ENCODE assay signal across 22 cellular contexts in the genomic region with DNA sequence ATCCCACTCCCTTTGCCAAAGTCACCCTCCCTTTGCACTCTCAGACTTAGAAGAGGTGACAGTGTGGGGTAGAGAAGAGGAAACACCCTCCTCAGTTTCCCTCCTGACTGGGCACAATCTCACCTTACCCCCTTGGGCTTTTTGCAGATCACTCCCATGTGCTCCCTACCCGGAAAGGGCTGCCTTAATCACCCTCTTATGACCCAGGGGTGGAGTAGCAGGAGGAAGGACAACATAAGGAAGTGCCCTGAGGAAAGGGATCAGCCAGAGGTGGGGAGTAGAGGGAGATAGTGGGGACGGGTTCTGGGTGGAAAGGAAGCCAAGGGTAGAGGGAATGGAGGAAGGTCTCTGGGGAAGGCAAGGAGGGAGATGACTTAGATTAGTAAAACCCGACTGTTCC. TPM values are rescaled to one million over a fixed set of nuclear protein-coding genes. Genes with fewer than 3 reads are reported as not detected.
DNase-seq lines count a peak whose midpoint lies in the region; ATAC-seq, FAIRE-seq and TF ChIP-seq lines count a peak whose summit lies in the region.
"Had no signal": no experiment of that assay in that cellular context is flagged by ENCODE, and none has a peak within 500 bp of the region (broad histone marks: within the 10 kb centered on the region; RNA-seq: fewer than 3 reads in every experiment).

No MANE protein-coding gene starts in this region.

- H3K4me1 Mint-ChIP-seq in dendritic cell treated with granulocyte-macrophage colony-stimulating factor and Interleukin-4, amounts not matched to agents 40 ng/mL and 50 ng/mL, for 4 days (ENCODE audit: low read depth), result peaks cover 64% of the 10 kb centered on the region

- no peak overlapping the region for H2AFZ ChIP-seq in HepG2 (ENCODE audit: low read length)

- H3K9me3 Mint-ChIP-seq in dendritic cell treated with granulocyte-macrophage colony-stimulating factor and Interleukin-4, amounts not matched to agents 40 ng/mL and 50 ng/mL, for 4 days, result no peaks in the 10 kb centered on the region
- H3K9me3 Mint-ChIP-seq: CD8-positive, alpha-beta T cell; IgD-negative memory B cell had no signal

- H3K9ac ChIP-seq in HepG2 (ENCODE audit: insufficient read depth, low read depth, low read length), result no peak overlapping the region

- H3K27ac ChIP-seq in right lobe of liver (no peak overlapping the region), HepG2 (ENCODE audit: extremely low read length, insufficient read depth, low read length) (no peak overlapping the region), lower lobe of right lung (no peak overlapping the region), upper lobe of right lung (no peak overlapping the region), tibial artery (no peak overlapping the region)
- H3K27ac ChIP-seq: C4-2B had no signal

- H3K27me3 ChIP-seq in right lobe of liver (no peaks in the 10 kb centered on the region), HepG2 (ENCODE audit: control insufficient read depth in 1 of 2, insufficient read depth in 2 of 2, low read length in 2 of 2) (peaks cover 7 to 68% of the 10 kb centered on the region in 2 experiments; a peak in 4 of 5 replicates), lower lobe of right lung (ENCODE audit: low read depth) (peaks cover 33% of the 10 kb centered on the region), upper lobe of right lung (peaks cover 21% of the 10 kb centered on the region), tibial artery (peaks cover 0 to 7% of the 10 kb centered on the region in 2 donors)

- WGBS in right lobe of liver (ENCODE audit: insufficient coverage, low coverage, low lambda C conversion rate, missing lambda C conversion rate), result 25% methylated on average over 3 of the region's 3 CpGs
- WGBS in HepG2 (ENCODE audit: low lambda C conversion rate), result 1% methylated on average over 3 of the region's 3 CpGs

- no peaks in the 10 kb centered on the region for H3K4me1 ChIP-seq in right lobe of liver
- peaks cover 11% of the 10 kb centered on the region; the same call in 1 of the 2 replicates for H3K4me1 ChIP-seq in HepG2 (ENCODE audit: insufficient read depth, low read length)
- H3K4me1 ChIP-seq in lower lobe of right lung, result peaks cover 5% of the 10 kb centered on the region
- no peaks in the 10 kb centered on the region for H3K4me1 ChIP-seq in upper lobe of right lung
- H3K4me1 ChIP-seq in tibial artery, result peaks cover 0 to 18% (median 13%) of the 10 kb centered on the region in 4 donors
- H3K4me1 ChIP-seq: HAP-1 had no signal

- H3K36me3 Mint-ChIP-seq in dendritic cell treated with granulocyte-macrophage colony-stimulating factor and Interleukin-4, amounts not matched to agents 40 ng/mL and 50 ng/mL, for 4 days (ENCODE audit: low read depth), result no peaks in the 10 kb centered on the region
- H3K36me3 Mint-ChIP-seq: CD8-positive, alpha-beta T cell had no signal

- CTCF ChIA-PET in HepG2 (lab: Yijun Ruan, JAX; ENCODE audit: low intra/inter-chr PET ratio, low total read pairs), result no interaction called here

- ATAC-seq in right lobe of liver (peak; percentile 23 to 42 (median 36)), HepG2 (no peak), lower lobe of right lung (peak; percentile 22 to 41), upper lobe of right lung (peak; percentile 52), HG03342 (IDR thresholded peaks at IDR 0.05; ENCODE audit: unreplicated experiment) (no peak)
- ATAC-seq: CD8-positive, alpha-beta T cell had no signal

- no peaks in the 10 kb centered on the region for H3K9me3 ChIP-seq in right lobe of liver
- no peaks in the 10 kb centered on the region for H3K9me3 ChIP-seq in HepG2 (ENCODE audit: low read length)
- no peaks in the 10 kb centered on the region for H3K9me3 ChIP-seq in lower lobe of right lung
- no peaks in the 10 kb centered on the region for H3K9me3 ChIP-seq in upper lobe of right lung
- no peaks in the 10 kb centered on the region for H3K9me3 ChIP-seq in tibial artery
- H3K9me3 ChIP-seq: HAP-1 had no signal

- in situ Hi-C loops in HepG2 (cut with HindIII; ENCODE audit: extremely low pct_ligation_motif_present, low pct_unique_long_range_greater_than_20kb), result no loop called here
- in situ Hi-C loops in GM13977 (cut with MboI; ENCODE audit: low pct_unique_long_range_greater_than_20kb, low sequenced_read_pairs, unreplicated experiment), result no loop called here

- TF ChIP-seq POLR2A in right lobe of liver (IDR thresholded peaks at IDR 0.05) (no peak), HepG2 (IDR thresholded peaks at IDR 0.05; ENCODE audit: insufficient read depth in 1 of 2, low read depth in 2 of 2, low read length in 2 of 2) (no peak)

- POLR2A ChIA-PET in HepG2 (lab: Yijun Ruan, JAX), result no interaction called here

- no peaks in the 10 kb centered on the region for H3K36me3 ChIP-seq in right lobe of liver
- H3K36me3 ChIP-seq in HepG2 (replicated peaks in 1 of 2; ENCODE audit: control insufficient read depth in 1 of 2, insufficient read depth in 2 of 2, low read length in 2 of 2), result no peaks in the 10 kb centered on the region
- H3K36me3 ChIP-seq in lower lobe of right lung, result no peaks in the 10 kb centered on the region
- H3K36me3 ChIP-seq in upper lobe of right lung, result no peaks in the 10 kb centered on the region
- no peaks in the 10 kb centered on the region for H3K36me3 ChIP-seq in tibial artery
- H3K36me3 ChIP-seq: HAP-1 had no signal

- H3K4me2 ChIP-seq in HepG2 (ENCODE audit: low read depth, low read length), result no peak overlapping the region

- H3K4me3 ChIP-seq in right lobe of liver (no peak overlapping the region), HepG2 (replicated peaks in 1 of 3; ENCODE audit: insufficient read depth in 1 of 3, low read depth in 2 of 3, low read length in 3 of 3) (no peak overlapping the region), lower lobe of right lung (no peak overlapping the region), upper lobe of right lung (no peak overlapping the region), tibial artery (no peak overlapping the region)
- H3K4me3 ChIP-seq: HAP-1 had no signal

- BruUV-seq in HepG2 (replicated peaks; lab: Mats Ljungman, UMichigan), result no TSS peak

- DNase-seq in right lobe of liver (no peak), HepG2 (ENCODE audit: low spot score) (no peak), lower lobe of right lung (no peak), upper lobe of right lung (no peak), GM13977 (ENCODE audit: low spot score) (no peak), tibial artery (no peak)
- DNase-seq: 8988T; CD8-positive, alpha-beta T cell; COR-L47; DMS153; DMS79 treated with DMSO at 0.1 percent for 48 hours; EL had no signal

- no peaks in the 10 kb centered on the region for H3K79me2 ChIP-seq in HepG2 (ENCODE audit: insufficient read depth, low read length)

- TF ChIP-seq EP300 in HepG2 (IDR thresholded peaks at IDR 0.05; ENCODE audit: low read depth in 2 of 2, low read length in 2 of 2) (no peak), HepG2 (CRISPR knock-in tag; IDR thresholded peaks at IDR 0.05; ENCODE audit: borderline replicate concordance) (no peak)

- H3K4me3 Mint-ChIP-seq in dendritic cell treated with granulocyte-macrophage colony-stimulating factor and Interleukin-4, amounts not matched to agents 40 ng/mL and 50 ng/mL, for 4 days, result no peak overlapping the region
- H3K4me3 Mint-ChIP-seq: CD8-positive, alpha-beta T cell; IgD-negative memory B cell had no signal

- H3K27ac Mint-ChIP-seq in dendritic cell treated with granulocyte-macrophage colony-stimulating factor and Interleukin-4, amounts not matched to agents 40 ng/mL and 50 ng/mL, for 4 days, result peak overlapping the region; percentile 46
- H3K27ac Mint-ChIP-seq: CD8-positive, alpha-beta T cell; IgD-negative memory B cell had no signal

- TF ChIP-seq CTCF in right lobe of liver (IDR thresholded peaks at IDR 0.05), result no peak
- no peak for TF ChIP-seq CTCF in HepG2 (CRISPR knock-in tag; IDR thresholded peaks at IDR 0.05)
- no peak for TF ChIP-seq CTCF in lower lobe of right lung (IDR thresholded peaks at IDR 0.05)
- no peak for TF ChIP-seq CTCF in upper lobe of right lung (IDR thresholded peaks at IDR 0.05)
- TF ChIP-seq CTCF in GM13977 (IDR thresholded peaks at IDR 0.05; ENCODE audit: extremely low read depth, insufficient read depth, missing control alignments), result no peak
- TF ChIP-seq CTCF in tibial artery (IDR thresholded peaks at IDR 0.05), result no peak

- peaks cover 9% of the 10 kb centered on the region for H3K27me3 Mint-ChIP-seq in dendritic cell treated with granulocyte-macrophage colony-stimulating factor and Interleukin-4, amounts not matched to agents 40 ng/mL and 50 ng/mL, for 4 days

- TF ChIP-seq RAD21 in HepG2 (CRISPR knock-in tag; IDR thresholded peaks at IDR 0.05), result no peak

- no peaks in the 10 kb centered on the region for H4K20me1 ChIP-seq in HepG2 (ENCODE audit: insufficient read depth, low read length)

- no peak for FAIRE-seq in HepG2 (lab: Jason Lieb, UNC)
- FAIRE-seq: D721Med, G401.6, GM12891, H1 had no signal

- intact Hi-C loops in right lobe of liver (cut with DNase I), result no loop called here
- intact Hi-C loops in HepG2 (cut with micrococcal nuclease; ENCODE audit: unreplicated experiment), result no loop called here
- intact Hi-C loops in dendritic cell treated with granulocyte-macrophage colony-stimulating factor and Interleukin-4, amounts not matched to agents 40 ng/mL and 50 ng/mL, for 4 days (cut with micrococcal nuclease), result no loop called here
- intact Hi-C loops in lower lobe of right lung (cut with DNase I), result no loop called here
- intact Hi-C loops in upper lobe of right lung (cut with DNase I), result no loop called here
- intact Hi-C loops in tibial artery (cut with DNase I; ENCODE audit: low total_unique reads), result no loop called here

RNA-seq across cellular contexts. Expression of a gene that starts 52.0 kb away (rescaled TPM):
- total RNA-seq in right lobe of liver (1 to 10 TPM; 1.6 to 7.7 (median 2.3) TPM), HepG2 (2016; rRNA removed; fragmentation: Illumina TruSeq; extraction: Trizol) (not detected in 2 replicates), lower lobe of right lung (1.7 TPM), upper lobe of right lung (0.72 TPM)
- total RNA-seq in HepG2 (2016; cell fraction: cytosol; rRNA removed; fragmentation: Illumina TruSeq; extraction: Trizol; ENCODE audit: low read depth), result not detected in 2 replicates
- total RNA-seq in HepG2 (2016; cell fraction: insoluble cytoplasmic fraction; rRNA removed; fragmentation: Illumina TruSeq; extraction: Trizol), result not detected in 2 replicates
- not detected in 2 replicates for total RNA-seq in HepG2 (2016; cell fraction: membrane; rRNA removed; fragmentation: Illumina TruSeq; extraction: Trizol)
- total RNA-seq in HepG2 (2016; cell fraction: nucleus; rRNA removed; fragmentation: Illumina TruSeq; extraction: Trizol), result not detected in 2 replicates
- 0.03 TPM in 1 of 2 replicates, not detected in the other for polyA plus RNA-seq in HepG2 (2011; rRNA removed)
- 0.08 and 0.14 TPM in 2 replicates for polyA plus RNA-seq in HepG2 (2011; cell fraction: cytosol; rRNA removed)
- polyA plus RNA-seq in HepG2 (2011; cell fraction: nucleus; rRNA removed), result 0.13 TPM in 1 of 2 replicates, not detected in the other
- 0.32 and 0.42 TPM in 2 replicates for polyA plus RNA-seq in HepG2 (2012)
- polyA plus RNA-seq in HepG2 (2016; cell fraction: cytosol; fragmentation: Illumina TruSeq; extraction: Trizol; ENCODE audit: low read depth), result not detected in 2 replicates
- 0.07 TPM in 1 of 2 replicates, not detected in the other for polyA plus RNA-seq in HepG2 (2016; cell fraction: insoluble cytoplasmic fraction; fragmentation: Illumina TruSeq; extraction: Trizol; ENCODE audit: low read depth)
- not detected in 2 replicates for polyA plus RNA-seq in HepG2 (2016; cell fraction: membrane; fragmentation: Illumina TruSeq; extraction: Trizol; ENCODE audit: low read depth)
- not detected in 2 replicates for polyA plus RNA-seq in HepG2 (2016; cell fraction: nucleus; fragmentation: Illumina TruSeq; extraction: Trizol; ENCODE audit: insufficient read depth, low read depth)
- polyA minus RNA-seq in HepG2 (2011; rRNA and poly(A)+ RNA removed; ENCODE audit: low replicate concordance), result 1.9 TPM in 1 of 2 replicates, not detected in the other
- not detected in 2 replicates for polyA minus RNA-seq in HepG2 (2011; cell fraction: cytosol; rRNA and poly(A)+ RNA removed)
- not detected in 2 replicates for polyA minus RNA-seq in HepG2 (2011; cell fraction: nucleus; rRNA and poly(A)+ RNA removed)
- total RNA-seq: HT-29 had no signal
- polyA plus RNA-seq: IgD-negative memory B cell had no signal

Comparison
In these comparisons a context has a peak if more than half of its experiments do, and no peak if none do; other contexts are left out.
1. ATAC-seq: peak in right lobe of liver (4 of 4), lower lobe of right lung (2 of 2) and upper lobe of right lung (single experiment); none in HepG2 (single experiment) and HG03342 (single experiment).